In the genomic region with DNA sequence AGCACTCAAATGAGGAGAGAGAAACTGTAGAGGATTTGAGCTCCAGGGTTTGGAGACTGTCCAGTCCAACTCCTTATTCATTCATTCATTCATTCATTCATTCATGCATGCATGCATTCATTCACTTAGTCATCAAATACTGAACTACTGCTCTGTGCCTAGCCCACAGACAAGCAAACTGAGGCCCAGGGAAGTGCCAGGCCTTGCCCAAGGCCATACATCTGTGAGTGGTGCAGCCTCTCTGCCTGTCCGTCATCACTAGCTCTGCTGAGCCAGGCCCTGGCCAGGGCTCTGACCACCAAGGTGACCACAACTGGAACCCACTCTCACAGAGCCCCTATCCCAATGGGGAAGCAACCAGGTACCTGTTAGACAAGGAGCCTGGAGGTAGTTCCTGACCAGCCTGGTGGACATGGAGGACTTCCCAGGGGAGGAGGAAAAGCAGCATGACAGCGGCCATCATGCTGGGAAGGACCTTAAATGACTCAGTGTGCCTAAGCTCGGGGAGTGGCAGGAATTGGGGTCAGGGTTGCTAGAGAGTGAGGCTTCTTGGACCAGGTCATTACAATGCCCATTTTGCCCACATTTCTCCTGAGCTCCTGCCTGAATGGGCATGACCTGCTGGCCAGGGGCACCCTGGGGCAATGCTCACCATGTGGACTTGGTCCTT, we compare ENCODE assay signal across 14 cellular contexts. TPM values are rescaled to one million over a fixed set of nuclear protein-coding genes. Genes with fewer than 3 reads are reported as not detected.
DNase-seq lines count a peak whose midpoint lies in the region; ATAC-seq and TF ChIP-seq lines count a peak whose summit lies in the region.
"Had no signal": no experiment of that assay in that cellular context is flagged by ENCODE, and none has a peak within 500 bp of the region (broad histone marks: within the 10 kb centered on the region; RNA-seq: fewer than 3 reads in every experiment).

No MANE protein-coding gene starts in this region.

- peaks cover 9 to 23% of the 10 kb centered on the region in 2 experiments for H3K4me1 ChIP-seq in HCT116 (ENCODE audit: control insufficient read depth in 1 of 2, insufficient read depth in 2 of 2, low read length in 2 of 2)
- H3K4me1 ChIP-seq in ascending aorta = peaks cover 34 to 69% of the 10 kb centered on the region in 2 donors
- H3K4me1 ChIP-seq in mesenchymal stem cell (ENCODE audit: control insufficient read depth, insufficient read depth, low read depth, low read length) = peaks cover 14% of the 10 kb centered on the region
- peaks cover 0 to 37% of the 10 kb centered on the region in 2 donors for H3K4me1 ChIP-seq in thyroid gland
- H3K4me1 ChIP-seq in sigmoid colon = peaks cover 0 to 23% (median 19%) of the 10 kb centered on the region in 4 donors
- H3K4me1 ChIP-seq: pancreas had no signal

- no TSS peak for BruUV-seq in HCT116 (replicated peaks; lab: Mats Ljungman, UMichigan)

- TF ChIP-seq EP300 in sigmoid colon (IDR thresholded peaks at IDR 0.05) = no peak

- H3K79me2 ChIP-seq in HCT116 (ENCODE audit: insufficient read depth, low read length) = no peaks in the 10 kb centered on the region

- CTCF ChIA-PET in HCT116 (lab: Charles Lee) = interaction anchor here (1.3 kb wide), 1 partner anchor 9 kb away, joined by 4 read pairs; no protein-coding TSS in a partner anchor

- H3K27me3 ChIP-seq in HCT116 (ENCODE audit: insufficient read depth, low read length) = no peaks in the 10 kb centered on the region
- no peaks in the 10 kb centered on the region for H3K27me3 ChIP-seq in ascending aorta
- H3K27me3 ChIP-seq in mesenchymal stem cell (ENCODE audit: control insufficient read depth in 1 of 2, insufficient read depth in 1 of 2, low read length in 2 of 2) = no peaks in the 10 kb centered on the region
- no peaks in the 10 kb centered on the region for H3K27me3 ChIP-seq in thyroid gland
- H3K27me3 ChIP-seq in sigmoid colon = no peaks in the 10 kb centered on the region
- H3K27me3 ChIP-seq: pancreas had no signal

- RAD21 ChIA-PET in HCT116 (lab: Charles Lee; ENCODE audit: low non-redundant PET in 1 of 2, low total read pairs in 2 of 2, uncharacterized antibody in 2 of 2, unreplicated experiment in 2 of 2) = no interaction called here

- H3K9me2 ChIP-seq in HCT116 (ENCODE audit: insufficient read depth) = no peaks in the 10 kb centered on the region

- H3K23ac ChIP-seq in mesenchymal stem cell (ENCODE audit: low read length in 2 of 2) = no peak overlapping the region

- 92% methylated on average over 3 of the region's 3 CpGs for WGBS in mesenchymal stem cell
- WGBS in thyroid gland, 2 donors = 92 to 96% methylated on average over 3 of the region's 3 CpGs
- 90 to 94% methylated on average over 3 of the region's 3 CpGs for WGBS in sigmoid colon, 2 donors

- H2BK120ac ChIP-seq in mesenchymal stem cell (ENCODE audit: low read depth, low read length) = no peak overlapping the region

- POLR2A ChIA-PET in HCT116 (lab: Charles Lee) = no interaction called here

- H3K4me2 ChIP-seq in HCT116 (ENCODE audit: low read length) (peak overlapping the region; percentile 17; the same call in 1 of the 2 replicates), mesenchymal stem cell (ENCODE audit: low read length, poor library complexity, severe bottlenecking) (no peak overlapping the region)

- TF ChIP-seq CTCF in HCT116 (IDR thresholded peaks at IDR 0.05 in 2 of 3, conservative IDR thresholded peaks at IDR 0.05 in 1 of 3; ENCODE audit: borderline replicate concordance in 1 of 3, insufficient read depth in 1 of 3, low read depth in 2 of 3, low read length in 2 of 3) (no peak), ascending aorta (IDR thresholded peaks at IDR 0.05) (no peak), thyroid gland (IDR thresholded peaks at IDR 0.05) (no peak), sigmoid colon (IDR thresholded peaks at IDR 0.05) (no peak)

- no peak overlapping the region for H2AK5ac ChIP-seq in mesenchymal stem cell (ENCODE audit: low read length, severe bottlenecking)

- H3K4me3 ChIP-seq in HCT116 (replicated peaks in 1 of 2; ENCODE audit: low read depth in 1 of 2, low read length in 2 of 2) (no peak overlapping the region), ascending aorta (peak overlapping the region in 1 of 2 donors; percentile 40), mesenchymal stem cell (ENCODE audit: insufficient read depth in 1 of 2, low read depth in 1 of 2, low read length in 2 of 2) (no peak overlapping the region), thyroid gland (replicated peaks in 1 of 3) (no peak overlapping the region), sigmoid colon (no peak overlapping the region)
- H3K4me3 ChIP-seq: pancreas had no signal

- peak overlapping the region; percentile 8 for H4K8ac ChIP-seq in mesenchymal stem cell (ENCODE audit: low read length)

- H3K9ac ChIP-seq in HCT116 (ENCODE audit: low read length) (no peak overlapping the region), mesenchymal stem cell (ENCODE audit: low read length) (no peak overlapping the region)

- H3K36me3 ChIP-seq in HCT116 (ENCODE audit: control insufficient read depth in 1 of 2, insufficient read depth in 2 of 2, low read length in 2 of 2) (no peaks in the 10 kb centered on the region), ascending aorta (no peaks in the 10 kb centered on the region), mesenchymal stem cell (ENCODE audit: control insufficient read depth in 1 of 2, insufficient read depth in 2 of 2, low read depth in 1 of 2, low read length in 2 of 2) (no peaks in the 10 kb centered on the region), thyroid gland (no peaks in the 10 kb centered on the region), sigmoid colon (no peaks in the 10 kb centered on the region)
- H3K36me3 ChIP-seq: pancreas had no signal

- H4K91ac ChIP-seq in mesenchymal stem cell (ENCODE audit: low read length) = peak overlapping the region; percentile 58

- no peaks in the 10 kb centered on the region for H3K9me3 ChIP-seq in HCT116 (ENCODE audit: control insufficient read depth in 1 of 2, insufficient read depth in 1 of 2, low read depth in 1 of 2, low read length in 2 of 2)
- H3K9me3 ChIP-seq in ascending aorta = no peaks in the 10 kb centered on the region
- no peaks in the 10 kb centered on the region for H3K9me3 ChIP-seq in mesenchymal stem cell (ENCODE audit: control insufficient read depth, low read length)
- no peaks in the 10 kb centered on the region for H3K9me3 ChIP-seq in thyroid gland
- no peaks in the 10 kb centered on the region for H3K9me3 ChIP-seq in sigmoid colon
- H3K9me3 ChIP-seq: pancreas had no signal

- peak overlapping the region in 1 of 2 experiments; percentile 5 for H3K14ac ChIP-seq in mesenchymal stem cell (ENCODE audit: low read length in 2 of 2)

- TF ChIP-seq POLR2A in HCT116 (IDR thresholded peaks at IDR 0.05; ENCODE audit: borderline replicate concordance, extremely low read depth, insufficient read depth, insufficient read length) = no peak
- TF ChIP-seq POLR2A in thyroid gland (IDR thresholded peaks at IDR 0.05) = no peak
- TF ChIP-seq POLR2A in sigmoid colon (IDR thresholded peaks at IDR 0.05) = no peak

- no peak overlapping the region for H3K27ac ChIP-seq in HCT116 (ENCODE audit: low read depth, low read length)
- peak overlapping the region; percentile 91 to 96 for H3K27ac ChIP-seq in ascending aorta
- no peak overlapping the region for H3K27ac ChIP-seq in mesenchymal stem cell (ENCODE audit: low read length, poor library complexity, severe bottlenecking)
- H3K27ac ChIP-seq in thyroid gland = peak overlapping the region in 2 of 3 donors; percentile 41 to 69
- peak overlapping the region in 2 of 4 donors; percentile 21 to 76 for H3K27ac ChIP-seq in sigmoid colon
- H3K27ac ChIP-seq: pancreas had no signal

- H3K4ac ChIP-seq in mesenchymal stem cell (ENCODE audit: low read depth in 1 of 2, low read length in 2 of 2) = peak overlapping the region in 1 of 2 experiments; percentile 20

- TF ChIP-seq RAD21 in HCT116 (IDR thresholded peaks at IDR 0.05; ENCODE audit: low read depth) = no peak

- ATAC-seq in HCT116 = no peak
- no peak for ATAC-seq in GM21423 (IDR thresholded peaks at IDR 0.05; ENCODE audit: unreplicated experiment)
- ATAC-seq: pancreas had no signal

- H2AFZ ChIP-seq in HCT116 (ENCODE audit: low read depth, low read length, poor library complexity, severe bottlenecking) (no peak overlapping the region), mesenchymal stem cell (ENCODE audit: low read depth, low read length) (no peak overlapping the region)

- H3K79me1 ChIP-seq in mesenchymal stem cell (replicated peaks; ENCODE audit: low read length, poor library complexity, severe bottlenecking) = no peaks in the 10 kb centered on the region

- intact Hi-C loops in HCT116 (cut with micrococcal nuclease) = no loop called here
- intact Hi-C loops in ascending aorta (cut with DNase I) = loop anchor here (2.0 kb wide), 1 partner anchor 24 kb away; no protein-coding TSS in a partner anchor
- intact Hi-C loops in thyroid gland (cut with DNase I) = no loop called here
- intact Hi-C loops in sigmoid colon (cut with DNase I) = no loop called here

- peak overlapping the region in 1 of 2 experiments; percentile 11 for H3K18ac ChIP-seq in mesenchymal stem cell (ENCODE audit: low read depth in 1 of 2, low read length in 2 of 2)

- H2BK15ac ChIP-seq in mesenchymal stem cell (ENCODE audit: low read depth, poor library complexity, severe bottlenecking) = peak overlapping the region; percentile 71

- H4K20me1 ChIP-seq in HCT116 (ENCODE audit: insufficient read depth) = no peaks in the 10 kb centered on the region

- DNase-seq in HCT116 (ENCODE audit: low read depth, low spot score) (no peak), ascending aorta (ENCODE audit: low spot score in 2 of 2) (no peak), mesenchymal stem cell (no peak), thyroid gland (no peak), amniotic stem cell (lab: John Stamatoyannopoulos, UW) (no peak), sigmoid colon (no peak)
- DNase-seq: activated T-cell treated with anti-CD3 and anti-CD28 coated beads, Interleukin-2, amount 50 U/mL, for 1 hour; DMS153; immature natural killer cell; midbrain; NCI-H187 treated with DMSO at 0.1 percent for 48 hours; stimulated activated CD4-positive, alpha-beta T cell treated with anti-CD3 and anti-CD28 coated beads, Interleukin-15, amount 100 ng/mL, for 24 hours had no signal

- peak overlapping the region in 1 of 2 experiments; percentile 29 for H2BK12ac ChIP-seq in mesenchymal stem cell (ENCODE audit: low read length in 2 of 2)

- no peak overlapping the region for H2BK5ac ChIP-seq in mesenchymal stem cell (ENCODE audit: low read depth, low read length, poor library complexity, severe bottlenecking)

RNA-seq across cellular contexts. Expression of gene RPL29, which starts 27.5 kb away (rescaled TPM):
- 1,880 TPM for total RNA-seq in HCT116 (2021; ENCODE audit: unreplicated experiment)
- polyA plus RNA-seq in HCT116 (2012) = 2,915 and 3,138 TPM in 2 replicates
- total RNA-seq in ascending aorta = 1,224 TPM
- polyA plus RNA-seq in mesenchymal stem cell (2013, experiment 1 of 2) = 1,869 TPM
- polyA plus RNA-seq in mesenchymal stem cell (2013, experiment 2 of 2) = 1,864 TPM
- 1,000 to 10,000 TPM in 3 of 4 donors, 100 to 1,000 TPM in 1; 826 to 1,348 (median 1,271) TPM for total RNA-seq in thyroid gland
- 1,000 to 10,000 TPM; 1,247 to 2,632 (median 2,024) TPM for total RNA-seq in sigmoid colon
- 1,000 to 10,000 TPM; 1,880 to 2,993 (median 2,094) TPM for polyA plus RNA-seq in sigmoid colon

RNA-seq across cellular contexts. Expression of gene DUSP7, which starts 33.1 kb away (rescaled TPM):
- total RNA-seq in HCT116 (2021; ENCODE audit: unreplicated experiment) (16.6 TPM), ascending aorta (76.5 TPM), thyroid gland (10 to 100 TPM in 3 of 4 donors, 1 to 10 TPM in 1; 6.9 to 10.6 (median 10.4) TPM), sigmoid colon (1 to 10 TPM; 6.3 to 7.5 (median 7.0) TPM)
- 15.2 and 16.0 TPM in 2 replicates for polyA plus RNA-seq in HCT116 (2012)
- polyA plus RNA-seq in mesenchymal stem cell (2013, experiment 1 of 2) = 30.5 TPM
- 30.2 TPM for polyA plus RNA-seq in mesenchymal stem cell (2013, experiment 2 of 2)
- polyA plus RNA-seq in sigmoid colon = 1 to 10 TPM; 3.0 to 7.6 (median 4.2) TPM

RNA-seq across cellular contexts. Expression of gene ACY1, which starts 39.9 kb away (rescaled TPM):
- 73.2 TPM for total RNA-seq in HCT116 (2021; ENCODE audit: unreplicated experiment)
- 95.9 and 108 TPM in 2 replicates for polyA plus RNA-seq in HCT116 (2012)
- 94.0 TPM for total RNA-seq in ascending aorta
- polyA plus RNA-seq in mesenchymal stem cell (2013, experiment 1 of 2) = 14.0 TPM
- 14.7 TPM for polyA plus RNA-seq in mesenchymal stem cell (2013, experiment 2 of 2)
- 10 to 100 TPM; 34.9 to 98.8 (median 77.6) TPM for total RNA-seq in thyroid gland
- total RNA-seq in sigmoid colon = 10 to 100 TPM in 3 of 4 donors, 1 to 10 TPM in 1; 1.4 to 25.3 (median 16.6) TPM
- 100 to 1,000 TPM; 122 to 279 (median 146) TPM for polyA plus RNA-seq in sigmoid colon

RNA-seq across cellular contexts. Expression of gene ABHD14A, which starts 48.4 kb away (rescaled TPM):
- total RNA-seq in HCT116 (2021; ENCODE audit: unreplicated experiment) (11.6 TPM), ascending aorta (37.4 TPM), thyroid gland (10 to 100 TPM; 20.0 to 91.9 (median 49.3) TPM), sigmoid colon (10 to 100 TPM; 16.3 to 35.3 (median 22.1) TPM)
- polyA plus RNA-seq in HCT116 (2012) = 19.8 and 22.1 TPM in 2 replicates
- 19.9 TPM for polyA plus RNA-seq in mesenchymal stem cell (2013, experiment 1 of 2)
- polyA plus RNA-seq in mesenchymal stem cell (2013, experiment 2 of 2) = 19.9 TPM
- polyA plus RNA-seq in sigmoid colon = 10 to 100 TPM in 1 of 3 donors, 1 to 10 TPM in 2; 3.2 to 14.9 (median 7.2) TPM

RNA-seq across cellular contexts. Expression of gene ABHD14B, which starts 49.4 kb away (rescaled TPM):
- total RNA-seq in HCT116 (2021; ENCODE audit: unreplicated experiment) = 80.9 TPM
- 115 and 123 TPM in 2 replicates for polyA plus RNA-seq in HCT116 (2012)
- total RNA-seq in ascending aorta = 46.1 TPM
- 15.5 TPM for polyA plus RNA-seq in mesenchymal stem cell (2013, experiment 1 of 2)
- 15.1 TPM for polyA plus RNA-seq in mesenchymal stem cell (2013, experiment 2 of 2)
- total RNA-seq in thyroid gland = 10 to 100 TPM; 64.5 to 94.9 (median 87.8) TPM
- total RNA-seq in sigmoid colon = 10 to 100 TPM; 48.5 to 72.4 (median 51.7) TPM
- 100 to 1,000 TPM in 2 of 3 donors, 10 to 100 TPM in 1; 62.4 to 117 (median 105) TPM for polyA plus RNA-seq in sigmoid colon

Comparison
In these comparisons a context has a peak if more than half of its experiments do, and no peak if none do; other contexts are left out.
1. H3K27ac ChIP-seq: peak in ascending aorta (2 of 2) and thyroid gland (2 of 3); none in HCT116 (single experiment) and mesenchymal stem cell (single experiment).